Comparison of ENCODE assay signal across 14 cellular contexts in genomic region chr2:169736902-169737301, GRCh38. TPM values are rescaled to one million over a fixed set of nuclear protein-coding genes. Genes with fewer than 3 reads are reported as not detected.
DNase-seq lines count a peak whose midpoint lies in the region; FAIRE-seq lines count a peak whose summit lies in the region.
"Had no signal": no experiment of that assay in that cellular context is flagged by ENCODE, and none has a peak within 500 bp of the region (broad histone marks: within the 10 kb centered on the region; RNA-seq: fewer than 3 reads in every experiment).

No MANE protein-coding gene starts in this region.

- no peak overlapping the region for H3K4me3 Mint-ChIP-seq in activated T-cell treated with anti-CD3 and anti-CD28 coated beads, Interleukin-2, amount 50 U/mL, for 24 hours
- H3K4me3 Mint-ChIP-seq: activated T-helper 1 cell treated with anti-CD3 and anti-CD28 coated beads, Interleukin-12 subunit alpha, Interleukin-12 subunit beta, Interleukin-2, Interleukin-4 antibody, amounts not matched to agents 30 ng/mL and 10 ng/mL and 1 ng/mL, durations not matched to agents 14 hours and 24 hours and 36 hours had no signal

- H3K36me3 ChIP-seq in BLaER1 (peaks cover 20% of the 10 kb centered on the region), Karpas-422 (ENCODE audit: insufficient read depth, low read length) (peaks cover 9% of the 10 kb centered on the region; the same call in 1 of the 2 replicates), ectodermal cell (ENCODE audit: control insufficient read depth, insufficient read depth, low read length) (peaks cover 10% of the 10 kb centered on the region), muscle layer of colon (ENCODE audit: insufficient read depth, low read length) (no peaks in the 10 kb centered on the region)
- H3K36me3 ChIP-seq: ascending aorta had no signal

- H3K4me2 ChIP-seq in BLaER1: peak overlapping the region; percentile 95
- peak overlapping the region; percentile 83 for H3K4me2 ChIP-seq in Karpas-422 (ENCODE audit: low read depth, low read length, poor library complexity, severe bottlenecking)

- DNase-seq in Karpas-422 (no peak), frontal cortex (ENCODE audit: low spot score in 2 of 2) (no peak), foreskin melanocyte (no peak)
- no peak for DNase-seq in activated T-cell treated with anti-CD3 and anti-CD28 coated beads, Interleukin-2, amount 50 U/mL, for 24 hours
- no peak for DNase-seq in activated CD8-positive, alpha-beta memory T cell treated with anti-CD3 and anti-CD28 coated beads for 24 hours
- DNase-seq: activated CD4-positive, alpha-beta T cell treated with anti-CD3 and anti-CD28 coated beads for 4 hours; DMS153; NCI-H2081 treated with DMSO at 0.1 percent for 48 hours had no signal

- H3K9ac ChIP-seq in BLaER1 (0 out of 2 replicates have a peak overlapping the region, but pooled peaks have one; percentile 46), Karpas-422 (ENCODE audit: low read length) (no peak overlapping the region), muscle layer of colon (ENCODE audit: low read length) (peak overlapping the region; percentile 36)

- H3K9me2 ChIP-seq in Karpas-422 (replicated peaks; ENCODE audit: insufficient read depth, low read length): no peaks in the 10 kb centered on the region

- H3K36me3 Mint-ChIP-seq in activated T-cell treated with anti-CD3 and anti-CD28 coated beads, Interleukin-2, amount 50 U/mL, for 24 hours (ENCODE audit: low read depth): peaks cover 2% of the 10 kb centered on the region

- H3K27ac ChIP-seq in BLaER1 (no peak overlapping the region), Karpas-422 (ENCODE audit: low read length) (no peak overlapping the region), ectodermal cell (ENCODE audit: insufficient read depth, low read depth, low read length, poor library complexity, severe bottlenecking) (no peak overlapping the region), muscle layer of colon (ENCODE audit: low read depth, low read length) (peak overlapping the region; percentile 1)
- H3K27ac ChIP-seq: ascending aorta had no signal

- H4K20me1 ChIP-seq in BLaER1 (peaks cover 32% of the 10 kb centered on the region), Karpas-422 (ENCODE audit: insufficient read depth, low read depth, low read length) (no peaks in the 10 kb centered on the region)

- H3K79me2 ChIP-seq in Karpas-422 (ENCODE audit: low read length): peaks cover 66% of the 10 kb centered on the region

- H3K4me1 Mint-ChIP-seq in activated T-cell treated with anti-CD3 and anti-CD28 coated beads, Interleukin-2, amount 50 U/mL, for 24 hours (ENCODE audit: low read depth): peaks cover 17% of the 10 kb centered on the region

- H3K27me3 Mint-ChIP-seq in activated T-cell treated with anti-CD3 and anti-CD28 coated beads, Interleukin-2, amount 50 U/mL, for 24 hours: peaks cover 48% of the 10 kb centered on the region

- H3K4me1 ChIP-seq in BLaER1 (peaks cover 55% of the 10 kb centered on the region), Karpas-422 (ENCODE audit: low read length) (peaks cover 35% of the 10 kb centered on the region), ectodermal cell (ENCODE audit: control insufficient read depth, insufficient read depth, low read length) (peaks cover 22% of the 10 kb centered on the region), muscle layer of colon (ENCODE audit: insufficient read depth, low read length) (peaks cover 13% of the 10 kb centered on the region)

- H3K27me3 ChIP-seq in BLaER1 (no peaks in the 10 kb centered on the region), Karpas-422 (ENCODE audit: low read length) (no peaks in the 10 kb centered on the region), ectodermal cell (ENCODE audit: control insufficient read depth, insufficient read depth, low read length, poor library complexity, severe bottlenecking) (peaks cover 4% of the 10 kb centered on the region), muscle layer of colon (ENCODE audit: control insufficient read depth in 1 of 2, insufficient read depth in 2 of 2, low read length in 2 of 2) (no peaks in the 10 kb centered on the region)
- H3K27me3 ChIP-seq: ascending aorta had no signal

- no peaks in the 10 kb centered on the region for H3K9me3 ChIP-seq in BLaER1
- no peaks in the 10 kb centered on the region for H3K9me3 ChIP-seq in Karpas-422 (ENCODE audit: low read length)
- H3K9me3 ChIP-seq in ectodermal cell (ENCODE audit: control insufficient read depth, low read length): no peaks in the 10 kb centered on the region
- H3K9me3 ChIP-seq in muscle layer of colon (ENCODE audit: low read length): no peaks in the 10 kb centered on the region
- H3K9me3 ChIP-seq: ascending aorta had no signal

- H3K4me3 ChIP-seq in BLaER1 (no peak overlapping the region), Karpas-422 (ENCODE audit: low read length) (no peak overlapping the region), ectodermal cell (ENCODE audit: insufficient read depth, low read depth, low read length) (peak overlapping the region; percentile 81), muscle layer of colon (ENCODE audit: low read depth in 1 of 2, low read length in 2 of 2) (peak overlapping the region; percentile 56 to 72)
- H3K4me3 ChIP-seq: ascending aorta had no signal

- H3K27ac Mint-ChIP-seq in activated T-cell treated with anti-CD3 and anti-CD28 coated beads, Interleukin-2, amount 50 U/mL, for 24 hours: no peak overlapping the region
- H3K27ac Mint-ChIP-seq: activated T-helper 1 cell treated with anti-CD3 and anti-CD28 coated beads, Interleukin-12 subunit alpha, Interleukin-12 subunit beta, Interleukin-2, Interleukin-4 antibody, amounts not matched to agents 30 ng/mL and 10 ng/mL and 1 ng/mL, durations not matched to agents 14 hours and 24 hours and 36 hours had no signal

- H3K9me3 Mint-ChIP-seq in activated T-cell treated with anti-CD3 and anti-CD28 coated beads, Interleukin-2, amount 50 U/mL, for 24 hours: no peaks in the 10 kb centered on the region
- H3K9me3 Mint-ChIP-seq: activated T-helper 1 cell treated with anti-CD3 and anti-CD28 coated beads, Interleukin-12 subunit alpha, Interleukin-12 subunit beta, Interleukin-2, Interleukin-4 antibody, amounts not matched to agents 30 ng/mL and 10 ng/mL and 1 ng/mL, durations not matched to agents 14 hours and 24 hours and 36 hours had no signal

- no peak for FAIRE-seq in frontal cortex (lab: Jason Lieb, UNC)
- FAIRE-seq: endometrium had no signal

- WGBS in ectodermal cell, 2 experiments: 90% methylated on average over 5 of the region's 5 CpGs

- no peak overlapping the region for H2AFZ ChIP-seq in Karpas-422 (ENCODE audit: low read length)

RNA-seq across cellular contexts. Expression of gene KLHL23, which starts 3.3 kb away (rescaled TPM):
- total RNA-seq in Karpas-422 (2014; rRNA removed; shearing (Covaris generic); ENCODE audit: low replicate concordance): 24.5 and 30.7 TPM in 2 replicates
- polyA plus RNA-seq in ectodermal cell (2013, experiment 1 of 4): 75.1 TPM
- 83.7 TPM for polyA plus RNA-seq in ectodermal cell (2013, experiment 2 of 4)
- polyA plus RNA-seq in ectodermal cell (2013, experiment 3 of 4): 66.1 TPM
- 72.6 TPM for polyA plus RNA-seq in ectodermal cell (2013, experiment 4 of 4)
- total RNA-seq in frontal cortex: 153 TPM

RNA-seq across cellular contexts. Expression of gene PHOSPHO2, which starts 42.6 kb away (rescaled TPM):
- total RNA-seq in Karpas-422 (2014; rRNA removed; shearing (Covaris generic); ENCODE audit: low replicate concordance): 4.6 and 13.0 TPM in 2 replicates
- 13.4 TPM for polyA plus RNA-seq in ectodermal cell (2013, experiment 1 of 4)
- 17.0 TPM for polyA plus RNA-seq in ectodermal cell (2013, experiment 2 of 4)
- 13.5 TPM for polyA plus RNA-seq in ectodermal cell (2013, experiment 3 of 4)
- polyA plus RNA-seq in ectodermal cell (2013, experiment 4 of 4): 13.7 TPM
- 11.8 TPM for total RNA-seq in frontal cortex
- total RNA-seq: ascending aorta had no signal

RNA-seq across cellular contexts. Expression of gene CFAP210, which starts 42.7 kb away (rescaled TPM):
- 0.07 and 0.18 TPM in 2 replicates for total RNA-seq in Karpas-422 (2014; rRNA removed; shearing (Covaris generic); ENCODE audit: low replicate concordance)
- polyA plus RNA-seq in ectodermal cell (2013, experiment 1 of 4): 2.5 TPM
- 1.5 TPM for polyA plus RNA-seq in ectodermal cell (2013, experiment 2 of 4)
- polyA plus RNA-seq in ectodermal cell (2013, experiment 3 of 4): 3.2 TPM
- polyA plus RNA-seq in ectodermal cell (2013, experiment 4 of 4): 2.3 TPM
- total RNA-seq in frontal cortex: 5.3 TPM
- total RNA-seq: activated T-helper 1 cell treated with anti-CD3 and anti-CD28 coated beads, Interleukin-12 subunit alpha, Interleukin-12 subunit beta, Interleukin-2, Interleukin-4 antibody, amounts not matched to agents 30 ng/mL and 10 ng/mL and 1 ng/mL, durations not matched to agents 14 hours and 24 hours and 36 hours; ascending aorta had no signal

Comparison
In these comparisons a context has a peak if more than half of its experiments do, and no peak if none do; other contexts are left out.
1. H3K4me3 ChIP-seq: peak in ectodermal cell (single experiment) and muscle layer of colon (2 of 2); none in BLaER1 (single experiment) and Karpas-422 (single experiment).